2 cellular contexts compared by ENCODE assay signal in genomic region chr3:159853506-159853864, GRCh38.
TF ChIP-seq lines count a peak whose summit lies in the region.

No MANE protein-coding gene starts in this region.

TF ChIP-seq in HCT116, 20 proteins besides CTCF, POLR2A, EP300 and RAD21 (continued from another document):
- TF ChIP-seq ZNF274 (IDR thresholded peaks at IDR 0.05; ENCODE audit: low read depth, low read length): no peak
TF ChIP-seq in HCT116: peak in this region for 0.

TF ChIP-seq in GM12878, 131 proteins besides CTCF, POLR2A, EP300 and RAD21:
- TF ChIP-seq MLLT1 (IDR thresholded peaks at IDR 0.05) (no peak), STAT1 (conservative IDR thresholded peaks at IDR 0.05) (no peak), MTA2 (IDR thresholded peaks at IDR 0.05; ENCODE audit: low read depth) (no peak), ETV6 (conservative IDR thresholded peaks at IDR 0.05 in 1 of 2, IDR thresholded peaks at IDR 0.05 in 1 of 2; ENCODE audit: borderline replicate concordance in 1 of 2, low read depth in 1 of 2) (no peak), SP1 (IDR thresholded peaks at IDR 0.05; ENCODE audit: low read depth, low read length) (no peak), ZNF687 (IDR thresholded peaks at IDR 0.05) (no peak)
